In genomic region chr1:205715628-205716027, GRCh38 we compare ENCODE assay signal across 16 cellular contexts. TPM values are rescaled to one million over a fixed set of nuclear protein-coding genes. Genes with fewer than 3 reads are reported as not detected.
DNase-seq lines count a peak whose midpoint lies in the region; ATAC-seq and TF ChIP-seq lines count a peak whose summit lies in the region.
"Had no signal": no experiment of that assay in that cellular context is flagged by ENCODE, and none has a peak within 500 bp of the region (broad histone marks: within the 10 kb centered on the region; RNA-seq: fewer than 3 reads in every experiment).

No MANE protein-coding gene starts in this region.

- H3K27ac Mint-ChIP-seq in brain (peak overlapping the region in 3 of 5 experiments; percentile 3 to 82 (median 34)), nephron progenitor cell (peak overlapping the region; percentile 86)

- no peak overlapping the region for H3K4me3 ChIP-seq in NB4 (ENCODE audit: low read depth, low read length)
- H3K4me3 ChIP-seq: MG63, suprapubic skin had no signal

- H3K27me3 Mint-ChIP-seq in brain (no peaks in the 10 kb centered on the region), nephron progenitor cell (ENCODE audit: low read depth, poor library complexity) (no peaks in the 10 kb centered on the region)

- ATAC-seq in GM19328 (IDR thresholded peaks at IDR 0.05; ENCODE audit: unreplicated experiment) (no peak), HG03139 (IDR thresholded peaks at IDR 0.05; ENCODE audit: unreplicated experiment) (no peak)
- ATAC-seq: Panc1 had no signal

- H3K36me3 Mint-ChIP-seq in brain (peaks cover 66% of the 10 kb centered on the region), nephron progenitor cell (ENCODE audit: low read depth) (peaks cover 50% of the 10 kb centered on the region)

- H3K9me3 Mint-ChIP-seq in brain (no peaks in the 10 kb centered on the region), nephron progenitor cell (no peaks in the 10 kb centered on the region)

- H3K4me1 Mint-ChIP-seq in brain = peaks cover 36% of the 10 kb centered on the region
- peaks cover 11% of the 10 kb centered on the region for H3K4me1 Mint-ChIP-seq in nephron progenitor cell

- TF ChIP-seq POLR2A in NB4 (IDR thresholded peaks at IDR 0.05; ENCODE audit: extremely low read depth, insufficient read length) = no peak

- H3K4me3 Mint-ChIP-seq in brain (no peak overlapping the region), nephron progenitor cell (no peak overlapping the region)

- TF ChIP-seq CTCF in NB4 (IDR thresholded peaks at IDR 0.05; ENCODE audit: low read depth, low read length) (no peak), brain (conservative IDR thresholded peaks at IDR 0.05) (no peak), nephron progenitor cell (IDR thresholded peaks at IDR 0.05) (no peak)

- DNase-seq in NCI-H510A treated with DMSO at 0.1 percent for 48 hours (lab: John Stamatoyannopoulos, UW) (peak; percentile 15), NCI-H510A (lab: John Stamatoyannopoulos, UW) (no peak), NB4 (ENCODE audit: low read depth) (peak; percentile 57), nephron progenitor cell (no peak), NCI-H2081 (lab: John Stamatoyannopoulos, UW) (no peak)
- DNase-seq: ACHN; activated CD4-positive, alpha-beta T cell treated with anti-CD3 and anti-CD28 coated beads for 4 hours; mesendoderm; MG63; NCI-H226; stimulated activated CD4-positive, alpha-beta T cell treated with anti-CD3 and anti-CD28 coated beads, Interleukin-12 subunit alpha, Interleukin-12 subunit beta, amount 100 ng/mL, for 4 hours had no signal

RNA-seq across cellular contexts. Expression of gene NUCKS1, which starts 34.4 kb away (rescaled TPM):
- 207 TPM for polyA plus RNA-seq in brain (ENCODE audit: insufficient read depth, low read depth, low replicate concordance)

RNA-seq across cellular contexts. Expression of gene SLC45A3, which starts 35.3 kb away (rescaled TPM):
- 16.4 TPM for polyA plus RNA-seq in brain (ENCODE audit: insufficient read depth, low read depth, low replicate concordance)

RNA-seq across cellular contexts. Expression of gene RAB29, which starts 59.7 kb away (rescaled TPM):
- 12.8 TPM for polyA plus RNA-seq in brain (ENCODE audit: insufficient read depth, low read depth, low replicate concordance)

Comparison
In these comparisons a context has a peak if more than half of its experiments do, and no peak if none do; other contexts are left out.
1. DNase-seq: peak in NCI-H510A treated with DMSO at 0.1 percent for 48 hours (single experiment) and NB4 (single experiment); none in NCI-H510A (single experiment), nephron progenitor cell (single experiment) and NCI-H2081 (0 of 2).